ENCODE assay signal across 8 cellular contexts in the genomic region with DNA sequence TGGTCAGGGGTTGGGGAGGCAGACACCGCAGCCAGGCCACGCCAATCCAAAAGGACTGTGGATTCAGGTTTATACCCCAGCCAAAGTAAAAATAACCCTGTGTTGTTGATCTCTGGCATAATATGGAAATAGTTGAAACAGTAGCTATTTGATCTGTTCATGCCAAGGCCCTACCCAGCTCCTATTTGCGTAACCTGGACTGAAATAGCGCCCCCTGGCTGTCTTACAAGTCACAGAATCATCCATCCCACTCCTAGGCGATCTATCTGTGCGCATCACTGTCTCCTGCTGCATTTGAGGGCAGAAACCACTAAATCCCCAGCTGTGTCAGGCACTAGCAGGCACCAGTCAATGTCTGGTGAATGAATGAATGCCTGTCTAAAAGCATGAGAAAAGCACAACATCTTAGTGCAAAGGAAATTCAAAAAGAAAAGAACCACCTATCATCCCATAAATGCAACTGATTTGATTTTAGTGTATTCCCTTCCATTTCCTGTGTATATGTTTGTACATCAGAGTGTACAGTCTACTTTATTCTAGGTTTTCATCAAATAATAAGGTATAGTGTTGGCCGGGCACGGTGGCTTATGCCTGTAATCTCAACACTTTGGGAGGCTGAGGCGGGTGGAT.
DNase-seq lines count a peak whose midpoint lies in the region; ATAC-seq and TF ChIP-seq lines count a peak whose summit lies in the region.

No MANE protein-coding gene starts in this region.

- ATAC-seq in GM21786 (IDR thresholded peaks at IDR 0.05; ENCODE audit: unreplicated experiment), result no peak
- ATAC-seq in HG03045 (IDR thresholded peaks at IDR 0.05; ENCODE audit: unreplicated experiment), result no peak

- no peaks in the 10 kb centered on the region for H3K9me3 Mint-ChIP-seq in brain

- H3K36me3 Mint-ChIP-seq in brain, result peaks cover 22% of the 10 kb centered on the region

- H3K27ac Mint-ChIP-seq in brain, result peak overlapping the region in 1 of 5 experiments; percentile 19

- H3K4me1 Mint-ChIP-seq in brain, result peaks cover 29% of the 10 kb centered on the region

- H3K4me3 Mint-ChIP-seq in brain, result no peak overlapping the region

- peak; percentile 67 to 77 for TF ChIP-seq CTCF in brain (conservative IDR thresholded peaks at IDR 0.05)

- H3K27me3 Mint-ChIP-seq in brain, result peaks cover 14% of the 10 kb centered on the region

- DNase-seq in DMS114 treated with DMSO at 0.1 percent for 48 hours (lab: John Stamatoyannopoulos, UW; ENCODE audit: unreplicated experiment), result peak; percentile 12
- peak; percentile 21 for DNase-seq in HT1080 (ENCODE audit: low read depth)
- DNase-seq in T follicular helper cell (ENCODE audit: low read depth), result peak; percentile 18
- peak; percentile 82 for DNase-seq in iPS-NIHi7 (ENCODE audit: extremely low spot score)
- peak; percentile 28 to 44 for DNase-seq in stimulated activated CD4-positive, alpha-beta T cell treated with anti-CD3 and anti-CD28 coated beads, Interleukin-15, amount 100 ng/mL, for 48 hours (ENCODE audit: low read depth in 2 of 2)

Comparison
In these comparisons a context has a peak if more than half of its experiments do, and no peak if none do; other contexts are left out.
1. DNase-seq: peak in every context shown above with its lines; median percentile 82 in iPS-NIHi7; 36 in stimulated activated CD4-positive, alpha-beta T cell treated with anti-CD3 and anti-CD28 coated beads, Interleukin-15, amount 100 ng/mL, for 48 hours; 21 in HT1080; 18 in T follicular helper cell; 12 in DMS114 treated with DMSO at 0.1 percent for 48 hours.